Comparison of ENCODE assay signal across 8 cellular contexts in genomic region chr20:431012-431904, GRCh38. TPM values are rescaled to one million over a fixed set of nuclear protein-coding genes. Genes with fewer than 3 reads are reported as not detected.
DNase-seq lines count a peak whose midpoint lies in the region; ATAC-seq, FAIRE-seq and TF ChIP-seq lines count a peak whose summit lies in the region.

No MANE protein-coding gene starts in this region.

- H3K79me2 ChIP-seq in osteoblast (ENCODE audit: insufficient read depth, low read length) = no peaks in the 10 kb centered on the region

- peak; percentile 68 for TF ChIP-seq CTCF in osteoblast (IDR thresholded peaks at IDR 0.05; ENCODE audit: extremely low read depth, low read depth, low read length)

- peaks cover 8 to 42% (median 30%) of the 10 kb centered on the region in 4 donors for H3K4me1 Mint-ChIP-seq in CD4-positive, CD25-positive, alpha-beta regulatory T cell
- peaks cover 17% of the 10 kb centered on the region for H3K4me1 Mint-ChIP-seq in activated T-helper 17 cell treated with anti-CD3 and anti-CD28 coated beads, Interleukin-2, amount 50 U/mL, for 72 hours

- peaks cover 25% of the 10 kb centered on the region for H3K36me3 Mint-ChIP-seq in CD4-positive, CD25-positive, alpha-beta regulatory T cell
- peaks cover 90% of the 10 kb centered on the region for H3K36me3 Mint-ChIP-seq in activated T-helper 17 cell treated with anti-CD3 and anti-CD28 coated beads, Interleukin-2, amount 50 U/mL, for 72 hours (ENCODE audit: low read depth)

- H4K20me1 ChIP-seq in osteoblast (ENCODE audit: insufficient read depth, low read length) = no peaks in the 10 kb centered on the region

- H3K4me2 ChIP-seq in osteoblast (ENCODE audit: insufficient read depth, low read length) = no peak overlapping the region

- no peaks in the 10 kb centered on the region for H3K27me3 ChIP-seq in CD4-positive, CD25-positive, alpha-beta regulatory T cell (ENCODE audit: control insufficient read depth, insufficient read depth, low read length)
- no peaks in the 10 kb centered on the region for H3K27me3 ChIP-seq in osteoblast (ENCODE audit: insufficient read depth, low read length)

- H3K9me3 ChIP-seq in CD4-positive, CD25-positive, alpha-beta regulatory T cell (ENCODE audit: control insufficient read depth in 2 of 2, low read length in 2 of 2) = no peaks in the 10 kb centered on the region
- H3K9me3 ChIP-seq in osteoblast (ENCODE audit: low read depth, low read length) = no peaks in the 10 kb centered on the region

- no peak for FAIRE-seq in frontal cortex (lab: Jason Lieb, UNC)

- no peak overlapping the region for H3K27ac ChIP-seq in CD4-positive, CD25-positive, alpha-beta regulatory T cell (ENCODE audit: insufficient read depth, low read length, poor library complexity, severe bottlenecking)
- no peak overlapping the region for H3K27ac ChIP-seq in osteoblast (ENCODE audit: low read depth, low read length)

- H3K27me3 Mint-ChIP-seq in CD4-positive, CD25-positive, alpha-beta regulatory T cell = no peaks in the 10 kb centered on the region
- H3K27me3 Mint-ChIP-seq in activated T-helper 17 cell treated with anti-CD3 and anti-CD28 coated beads, Interleukin-2, amount 50 U/mL, for 72 hours = no peaks in the 10 kb centered on the region

- no peak overlapping the region for H2AFZ ChIP-seq in osteoblast (ENCODE audit: low read length)

- no peaks in the 10 kb centered on the region for H3K9me3 Mint-ChIP-seq in CD4-positive, CD25-positive, alpha-beta regulatory T cell
- H3K9me3 Mint-ChIP-seq in activated T-helper 17 cell treated with anti-CD3 and anti-CD28 coated beads, Interleukin-2, amount 50 U/mL, for 72 hours = no peaks in the 10 kb centered on the region

- peaks cover 25% of the 10 kb centered on the region for H3K4me1 ChIP-seq in CD4-positive, CD25-positive, alpha-beta regulatory T cell (ENCODE audit: control insufficient read depth, insufficient read depth, low read length, poor library complexity, severe bottlenecking)
- peaks cover 4% of the 10 kb centered on the region for H3K4me1 ChIP-seq in osteoblast (ENCODE audit: insufficient read depth, low read length)

- peak in 2 of 3 donors; percentile 20 to 68 for DNase-seq in CD4-positive, CD25-positive, alpha-beta regulatory T cell
- DNase-seq in HPDE6-E6E7 (ENCODE audit: extremely low spot score) = peak; percentile 79
- DNase-seq in NCI-H82 (lab: John Stamatoyannopoulos, UW) = peak; percentile 92
- DNase-seq in frontal cortex (ENCODE audit: low spot score in 2 of 2) = peak; percentile 78 to 89
- DNase-seq in osteoblast (ENCODE audit: insufficient read length, low spot score, missing footprints) = peak; percentile 94
- DNase-seq in T-helper 9 cell = no peak

- peak overlapping the region in 2 of 3 donors; percentile 32 to 42 for H3K27ac Mint-ChIP-seq in CD4-positive, CD25-positive, alpha-beta regulatory T cell
- H3K27ac Mint-ChIP-seq in activated T-helper 17 cell treated with anti-CD3 and anti-CD28 coated beads, Interleukin-2, amount 50 U/mL, for 72 hours = peak overlapping the region; percentile 75

- ATAC-seq in CD4-positive, CD25-positive, alpha-beta regulatory T cell (ENCODE audit: low read depth in 2 of 2) = peak in 1 of 2 donors; percentile 19
- no peak for ATAC-seq in activated T-helper 17 cell treated with anti-CD3 and anti-CD28 coated beads, Interleukin-2, amount 50 U/mL, for 72 hours (replicated peaks)
- ATAC-seq in HG02938 (IDR thresholded peaks at IDR 0.05; ENCODE audit: unreplicated experiment) = no peak

- peak overlapping the region in 1 of 4 donors; percentile 49 for H3K4me3 Mint-ChIP-seq in CD4-positive, CD25-positive, alpha-beta regulatory T cell
- no peak overlapping the region for H3K4me3 Mint-ChIP-seq in activated T-helper 17 cell treated with anti-CD3 and anti-CD28 coated beads, Interleukin-2, amount 50 U/mL, for 72 hours

- H3K36me3 ChIP-seq in CD4-positive, CD25-positive, alpha-beta regulatory T cell (ENCODE audit: control insufficient read depth, insufficient read depth, low read length) = peaks cover 37% of the 10 kb centered on the region
- H3K36me3 ChIP-seq in osteoblast (ENCODE audit: insufficient read depth, low read length) = peaks cover 53% of the 10 kb centered on the region

- H3K4me3 ChIP-seq in CD4-positive, CD25-positive, alpha-beta regulatory T cell (ENCODE audit: low read depth, low read length) = no peak overlapping the region
- no peak overlapping the region for H3K4me3 ChIP-seq in osteoblast (ENCODE audit: insufficient read depth, low read length)

RNA-seq across cellular contexts. Expression of gene RBCK1, which starts 23.2 kb away (rescaled TPM):
- total RNA-seq in CD4-positive, CD25-positive, alpha-beta regulatory T cell = 93.9 TPM
- polyA plus RNA-seq in CD4-positive, CD25-positive, alpha-beta regulatory T cell = 100 to 1,000 TPM in 1 of 4 donors, 10 to 100 TPM in 3; 87.5 to 115 (median 91.8) TPM
- 10 to 100 TPM; 81.9 to 84.0 TPM for total RNA-seq in activated T-helper 17 cell treated with anti-CD3 and anti-CD28 coated beads, Interleukin-2, amount 50 U/mL, for 72 hours
- total RNA-seq in frontal cortex (15.1 TPM), osteoblast (73.1 and 104 TPM in 2 replicates)

RNA-seq across cellular contexts. Expression of gene TBC1D20, which starts 31.1 kb away (rescaled TPM):
- total RNA-seq in CD4-positive, CD25-positive, alpha-beta regulatory T cell = 30.2 TPM
- 10 to 100 TPM; 16.4 to 23.2 (median 18.2) TPM for polyA plus RNA-seq in CD4-positive, CD25-positive, alpha-beta regulatory T cell
- total RNA-seq in activated T-helper 17 cell treated with anti-CD3 and anti-CD28 coated beads, Interleukin-2, amount 50 U/mL, for 72 hours = 10 to 100 TPM; 20.5 to 21.9 TPM
- total RNA-seq in frontal cortex = 12.6 TPM
- 57.5 and 64.8 TPM in 2 replicates for total RNA-seq in osteoblast

RNA-seq across cellular contexts. Expression of gene TRIB3, which starts 50.7 kb away (rescaled TPM):
- 6.0 TPM for total RNA-seq in CD4-positive, CD25-positive, alpha-beta regulatory T cell
- 10 to 100 TPM; 15.0 to 22.6 (median 19.6) TPM for polyA plus RNA-seq in CD4-positive, CD25-positive, alpha-beta regulatory T cell
- total RNA-seq in activated T-helper 17 cell treated with anti-CD3 and anti-CD28 coated beads, Interleukin-2, amount 50 U/mL, for 72 hours = 10 to 100 TPM; 13.4 to 20.0 TPM
- total RNA-seq in frontal cortex (12.6 TPM), osteoblast (176 and 213 TPM in 2 replicates)
